In the genomic region with DNA sequence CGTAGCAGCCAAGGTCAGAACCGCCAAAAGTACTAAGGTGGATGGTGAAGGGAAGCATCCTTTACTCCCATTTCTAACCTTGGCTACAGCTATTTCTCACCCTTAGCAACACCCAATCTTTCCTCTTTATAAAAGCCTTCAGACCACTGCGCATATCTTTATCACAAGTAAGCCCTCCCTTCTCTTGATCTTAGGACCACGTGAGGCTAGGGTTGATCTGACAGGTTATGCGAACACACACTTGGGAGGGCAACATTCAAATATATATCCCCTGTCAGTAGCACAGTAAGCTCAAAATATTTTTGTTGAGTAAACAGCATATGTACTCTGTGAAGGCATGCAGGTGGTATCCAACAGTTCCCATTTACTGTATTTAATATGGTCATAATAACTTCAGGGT, we compare ENCODE assay signal across 1 cellular context.
TF ChIP-seq lines count a peak whose summit lies in the region.

No MANE protein-coding gene starts in this region.

TF ChIP-seq in H1, 55 proteins besides CTCF, POLR2A, EP300 and RAD21:
- TF ChIP-seq RBBP5 (IDR thresholded peaks at IDR 0.05; ENCODE audit: borderline replicate concordance, low read depth, low read length) (no peak), SIX5 (IDR thresholded peaks at IDR 0.05; ENCODE audit: low read depth, low read length) (no peak), GABPA (IDR thresholded peaks at IDR 0.05; ENCODE audit: borderline replicate concordance, insufficient read depth, low read length) (no peak), TEAD4 (IDR thresholded peaks at IDR 0.05; ENCODE audit: low read depth, low read length) (no peak), NRF1 (IDR thresholded peaks at IDR 0.05; ENCODE audit: low read depth, low read length) (no peak), PHF8 (conservative IDR thresholded peaks at IDR 0.05; ENCODE audit: low read depth, low read length) (no peak), SAP30 (IDR thresholded peaks at IDR 0.05; ENCODE audit: insufficient read depth, insufficient replicate concordance, low read length) (no peak), GTF2F1 (IDR thresholded peaks at IDR 0.05; ENCODE audit: borderline replicate concordance, low read depth, low read length) (no peak), EZH2 (IDR thresholded peaks at IDR 0.05; ENCODE audit: low read depth, low read length, severe bottlenecking) (no peak), SP1 (IDR thresholded peaks at IDR 0.05; ENCODE audit: low read depth, low read length) (no peak), JUN (IDR thresholded peaks at IDR 0.05; ENCODE audit: low read depth, low read length) (no peak), POLR2AphosphoS5 (IDR thresholded peaks at IDR 0.05; ENCODE audit: low read depth, low read length) (no peak), BRCA1 (IDR thresholded peaks at IDR 0.05; ENCODE audit: low read depth, low read length) (no peak), RFX5 (IDR thresholded peaks at IDR 0.05; ENCODE audit: borderline replicate concordance, low read depth, low read length) (no peak), CREB1 (IDR thresholded peaks at IDR 0.05) (no peak), KDM4A (IDR thresholded peaks at IDR 0.05; ENCODE audit: low read depth, low read length, severe bottlenecking) (no peak)
- TF ChIP-seq, protein P1, sequence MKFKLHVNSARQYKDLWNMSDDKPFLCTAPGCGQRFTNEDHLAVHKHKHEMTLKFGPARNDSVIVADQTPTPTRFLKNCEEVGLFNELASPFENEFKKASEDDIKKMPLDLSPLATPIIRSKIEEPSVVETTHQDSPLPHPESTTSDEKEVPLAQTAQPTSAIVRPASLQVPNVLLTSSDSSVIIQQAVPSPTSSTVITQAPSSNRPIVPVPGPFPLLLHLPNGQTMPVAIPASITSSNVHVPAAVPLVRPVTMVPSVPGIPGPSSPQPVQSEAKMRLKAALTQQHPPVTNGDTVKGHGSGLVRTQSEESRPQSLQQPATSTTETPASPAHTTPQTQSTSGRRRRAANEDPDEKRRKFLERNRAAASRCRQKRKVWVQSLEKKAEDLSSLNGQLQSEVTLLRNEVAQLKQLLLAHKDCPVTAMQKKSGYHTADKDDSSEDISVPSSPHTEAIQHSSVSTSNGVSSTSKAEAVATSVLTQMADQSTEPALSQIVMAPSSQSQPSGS (IDR thresholded peaks at IDR 0.05; ENCODE audit: low read length), result no peak
